ENCODE assay signal across 21 cellular contexts in genomic region chr4:105587851-105588250, GRCh38. TPM values are rescaled to one million over a fixed set of nuclear protein-coding genes. Genes with fewer than 3 reads are reported as not detected.
DNase-seq lines count a peak whose midpoint lies in the region; ATAC-seq and TF ChIP-seq lines count a peak whose summit lies in the region.
"Had no signal": no experiment of that assay in that cellular context is flagged by ENCODE, and none has a peak within 500 bp of the region (broad histone marks: within the 10 kb centered on the region; RNA-seq: fewer than 3 reads in every experiment).

No MANE protein-coding gene starts in this region.

- H3K4me3 ChIP-seq in lower lobe of right lung, result no peak overlapping the region
- H3K4me3 ChIP-seq in OCI-LY7 (ENCODE audit: low read depth, low read length, poor library complexity, severe bottlenecking), result no peak overlapping the region
- H3K4me3 ChIP-seq: A549, ascending aorta had no signal

- H3K79me2 ChIP-seq in OCI-LY7 (ENCODE audit: insufficient read depth, low read depth, low read length), result no peaks in the 10 kb centered on the region

- H3K9me3 ChIP-seq in lower lobe of right lung (no peaks in the 10 kb centered on the region), OCI-LY7 (ENCODE audit: low read length) (no peaks in the 10 kb centered on the region)
- H3K9me3 ChIP-seq: A549, ascending aorta had no signal

- DNase-seq in lower lobe of right lung (no peak), OCI-LY7 (ENCODE audit: low spot score) (no peak)
- DNase-seq in effector CD8-positive, alpha-beta T cell (lab: John Stamatoyannopoulos, UW), result no peak
- DNase-seq: COR-L47; naive thymus-derived CD4-positive, alpha-beta T cell; NCI-H1092 treated with DMSO at 0.1 percent for 48 hours; NCI-H2081; right cardiac atrium; stimulated activated CD4-positive, alpha-beta T cell treated with anti-CD3 and anti-CD28 coated beads, Interleukin-12 subunit alpha, Interleukin-12 subunit beta, amount 100 ng/mL, for 4 hours; stimulated activated CD4-positive, alpha-beta T cell treated with anti-CD3 and anti-CD28 coated beads, Interleukin-4, amount 100 ng/mL, for 4 hours; T-helper 17 cell had no signal

- intact Hi-C loops in lower lobe of right lung (cut with DNase I) (no loop called here), OCI-LY7 (cut with micrococcal nuclease; ENCODE audit: unreplicated experiment) (no loop called here)

- no peaks in the 10 kb centered on the region for H3K27me3 ChIP-seq in lower lobe of right lung (ENCODE audit: low read depth)
- H3K27me3 ChIP-seq: ascending aorta had no signal

- CTCF ChIA-PET in OCI-LY7 (lab: Charles Lee; ENCODE audit: unreplicated experiment), result no interaction called here

- H2AFZ ChIP-seq in OCI-LY7 (ENCODE audit: low read length), result no peak overlapping the region

- H3K36me3 ChIP-seq in lower lobe of right lung (no peaks in the 10 kb centered on the region), OCI-LY7 (ENCODE audit: insufficient read depth, low read length) (no peaks in the 10 kb centered on the region)
- H3K36me3 ChIP-seq: ascending aorta had no signal

- BruUV-seq in OCI-LY7 (replicated peaks; lab: Mats Ljungman, UMichigan), result no TSS peak

- no peak for TF ChIP-seq CTCF in C4-2B (conservative IDR thresholded peaks at IDR 0.05)
- TF ChIP-seq CTCF in VCaP (conservative IDR thresholded peaks at IDR 0.05), result no peak
- TF ChIP-seq CTCF in lower lobe of right lung (IDR thresholded peaks at IDR 0.05), result no peak
- no peak for TF ChIP-seq CTCF in OCI-LY7 (conservative IDR thresholded peaks at IDR 0.05; ENCODE audit: low read length)

- H3K9me2 ChIP-seq in OCI-LY7 (ENCODE audit: insufficient read depth, low read length), result no peaks in the 10 kb centered on the region

- H3K4me2 ChIP-seq in OCI-LY7 (ENCODE audit: low read length), result no peak overlapping the region

- no peaks in the 10 kb centered on the region for H4K20me1 ChIP-seq in OCI-LY7 (ENCODE audit: insufficient read depth, low read length)

- H3K27ac ChIP-seq in C4-2B (peak overlapping the region; percentile 61; the same call in 1 of the 2 replicates), VCaP (peak overlapping the region; percentile 97), lower lobe of right lung (peak overlapping the region; percentile 4), OCI-LY7 (ENCODE audit: low read depth, low read length, poor library complexity, severe bottlenecking) (no peak overlapping the region)
- H3K27ac ChIP-seq: A549, ascending aorta had no signal

- peaks cover 9% of the 10 kb centered on the region for H3K4me1 ChIP-seq in lower lobe of right lung
- H3K4me1 ChIP-seq in OCI-LY7 (ENCODE audit: insufficient read depth, low read length, poor library complexity, severe bottlenecking), result no peaks in the 10 kb centered on the region
- H3K4me1 ChIP-seq: ascending aorta had no signal

- peak; percentile 20 for ATAC-seq in HG02610 (IDR thresholded peaks at IDR 0.05; ENCODE audit: unreplicated experiment)
- ATAC-seq in lower lobe of right lung, result no peak
- no peak for ATAC-seq in HG03565 (IDR thresholded peaks at IDR 0.05; ENCODE audit: unreplicated experiment)
- no peak for ATAC-seq in GM21825 (IDR thresholded peaks at IDR 0.05; ENCODE audit: unreplicated experiment)
- ATAC-seq: A549; activated T-helper 17 cell treated with anti-CD3 and anti-CD28 coated beads, Interleukin-2, amount 50 U/mL, for 72 hours; naive thymus-derived CD4-positive, alpha-beta T cell; right cardiac atrium; T-helper 17 cell had no signal

- POLR2A ChIA-PET in OCI-LY7 (lab: Charles Lee), result interaction anchor here (0.6 to 0.7 kb wide), 2 partner anchors 13 to 211 kb away, joined by 3 read pairs; no protein-coding TSS in a partner anchor

RNA-seq across cellular contexts. Expression of gene ARHGEF38, which starts 35.4 kb away (rescaled TPM):
- total RNA-seq in lower lobe of right lung, result 20.6 TPM
- total RNA-seq in OCI-LY7 (2014; rRNA removed; shearing (Covaris generic)), result not detected in 2 replicates
- total RNA-seq in OCI-LY7 (2022), result not detected in 2 replicates
- total RNA-seq: activated T-helper 17 cell treated with anti-CD3 and anti-CD28 coated beads, Interleukin-2, amount 50 U/mL, for 72 hours; ascending aorta; naive thymus-derived CD4-positive, alpha-beta T cell; osteocyte; right cardiac atrium; SK-MEL-5; T-helper 17 cell had no signal

Comparison
In these comparisons a context has a peak if more than half of its experiments do, and no peak if none do; other contexts are left out.
1. RNA of gene ARHGEF38, which starts 35.4 kb away (total RNA-seq): 20.6 TPM in lower lobe of right lung (single experiment); not detected in OCI-LY7; every median in the first group is over 10 times any median in the second.